1 cellular context compared by ENCODE assay signal in the genomic region with DNA sequence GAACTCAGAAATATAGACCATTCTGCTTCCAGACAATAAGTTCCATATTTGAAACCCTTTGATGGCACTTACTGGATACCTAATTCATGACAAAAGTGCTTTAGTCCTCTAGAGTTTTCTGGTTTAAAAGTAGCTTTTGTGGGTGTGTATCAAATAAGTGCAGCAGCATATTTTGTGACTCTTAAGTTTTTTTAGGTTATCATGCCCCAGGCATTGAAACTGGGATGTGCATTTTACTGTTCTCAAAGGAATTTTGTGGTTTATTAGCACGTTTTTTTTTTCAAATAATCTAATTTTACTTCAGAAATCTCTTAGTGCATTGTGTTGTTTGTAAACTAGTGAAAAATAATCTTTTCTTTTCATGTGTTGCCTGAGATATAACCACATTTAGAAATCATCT.
TF ChIP-seq lines count a peak whose summit lies in the region.

No MANE protein-coding gene starts in this region.

TF ChIP-seq in GM23338, 12 proteins besides CTCF, POLR2A, EP300 and RAD21:
- TF ChIP-seq, protein P1, sequence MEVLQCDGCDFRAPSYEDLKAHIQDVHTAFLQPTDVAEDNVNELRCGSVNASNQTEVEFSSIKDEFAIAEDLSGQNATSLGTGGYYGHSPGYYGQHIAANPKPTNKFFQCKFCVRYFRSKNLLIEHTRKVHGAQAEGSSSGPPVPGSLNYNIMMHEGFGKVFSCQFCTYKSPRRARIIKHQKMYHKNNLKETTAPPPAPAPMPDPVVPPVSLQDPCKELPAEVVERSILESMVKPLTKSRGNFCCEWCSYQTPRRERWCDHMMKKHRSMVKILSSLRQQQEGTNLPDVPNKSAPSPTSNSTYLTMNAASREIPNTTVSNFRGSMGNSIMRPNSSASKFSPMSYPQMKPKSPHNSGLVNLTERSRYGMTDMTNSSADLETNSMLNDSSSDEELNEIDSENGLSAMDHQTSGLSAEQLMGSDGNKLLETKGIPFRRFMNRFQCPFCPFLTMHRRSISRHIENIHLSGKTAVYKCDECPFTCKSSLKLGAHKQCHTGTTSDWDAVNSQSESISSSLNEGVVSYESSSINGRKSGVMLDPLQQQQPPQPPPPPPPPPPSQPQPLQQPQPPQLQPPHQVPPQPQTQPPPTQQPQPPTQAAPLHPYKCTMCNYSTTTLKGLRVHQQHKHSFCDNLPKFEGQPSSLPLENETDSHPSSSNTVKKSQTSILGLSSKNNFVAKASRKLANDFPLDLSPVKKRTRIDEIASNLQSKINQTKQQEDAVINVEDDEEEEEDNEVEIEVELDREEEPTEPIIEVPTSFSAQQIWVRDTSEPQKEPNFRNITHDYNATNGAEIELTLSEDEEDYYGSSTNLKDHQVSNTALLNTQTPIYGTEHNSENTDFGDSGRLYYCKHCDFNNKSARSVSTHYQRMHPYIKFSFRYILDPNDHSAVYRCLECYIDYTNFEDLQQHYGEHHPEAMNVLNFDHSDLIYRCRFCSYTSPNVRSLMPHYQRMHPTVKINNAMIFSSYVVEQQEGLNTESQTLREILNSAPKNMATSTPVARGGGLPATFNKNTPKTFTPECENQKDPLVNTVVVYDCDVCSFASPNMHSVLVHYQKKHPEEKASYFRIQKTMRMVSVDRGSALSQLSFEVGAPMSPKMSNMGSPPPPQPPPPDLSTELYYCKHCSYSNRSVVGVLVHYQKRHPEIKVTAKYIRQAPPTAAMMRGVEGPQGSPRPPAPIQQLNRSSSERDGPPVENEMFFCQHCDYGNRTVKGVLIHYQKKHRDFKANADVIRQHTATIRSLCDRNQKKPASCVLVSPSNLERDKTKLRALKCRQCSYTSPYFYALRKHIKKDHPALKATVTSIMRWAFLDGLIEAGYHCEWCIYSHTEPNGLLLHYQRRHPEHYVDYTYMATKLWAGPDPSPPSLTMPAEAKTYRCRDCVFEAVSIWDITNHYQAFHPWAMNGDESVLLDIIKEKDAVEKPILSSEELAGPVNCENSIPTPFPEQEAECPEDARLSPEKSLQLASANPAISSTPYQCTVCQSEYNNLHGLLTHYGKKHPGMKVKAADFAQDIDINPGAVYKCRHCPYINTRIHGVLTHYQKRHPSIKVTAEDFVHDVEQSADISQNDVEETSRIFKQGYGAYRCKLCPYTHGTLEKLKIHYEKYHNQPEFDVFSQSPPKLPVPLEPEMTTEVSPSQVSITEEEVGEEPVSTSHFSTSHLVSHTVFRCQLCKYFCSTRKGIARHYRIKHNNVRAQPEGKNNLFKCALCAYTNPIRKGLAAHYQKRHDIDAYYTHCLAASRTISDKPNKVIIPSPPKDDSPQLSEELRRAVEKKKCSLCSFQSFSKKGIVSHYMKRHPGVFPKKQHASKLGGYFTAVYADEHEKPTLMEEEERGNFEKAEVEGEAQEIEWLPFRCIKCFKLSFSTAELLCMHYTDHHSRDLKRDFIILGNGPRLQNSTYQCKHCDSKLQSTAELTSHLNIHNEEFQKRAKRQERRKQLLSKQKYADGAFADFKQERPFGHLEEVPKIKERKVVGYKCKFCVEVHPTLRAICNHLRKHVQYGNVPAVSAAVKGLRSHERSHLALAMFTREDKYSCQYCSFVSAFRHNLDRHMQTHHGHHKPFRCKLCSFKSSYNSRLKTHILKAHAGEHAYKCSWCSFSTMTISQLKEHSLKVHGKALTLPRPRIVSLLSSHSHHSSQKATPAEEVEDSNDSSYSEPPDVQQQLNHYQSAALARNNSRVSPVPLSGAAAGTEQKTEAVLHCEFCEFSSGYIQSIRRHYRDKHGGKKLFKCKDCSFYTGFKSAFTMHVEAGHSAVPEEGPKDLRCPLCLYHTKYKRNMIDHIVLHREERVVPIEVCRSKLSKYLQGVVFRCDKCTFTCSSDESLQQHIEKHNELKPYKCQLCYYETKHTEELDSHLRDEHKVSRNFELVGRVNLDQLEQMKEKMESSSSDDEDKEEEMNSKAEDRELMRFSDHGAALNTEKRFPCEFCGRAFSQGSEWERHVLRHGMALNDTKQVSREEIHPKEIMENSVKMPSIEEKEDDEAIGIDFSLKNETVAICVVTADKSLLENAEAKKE (CRISPR knock-in tag; IDR thresholded peaks at IDR 0.05), result no peak
- TF ChIP-seq, protein P2, sequence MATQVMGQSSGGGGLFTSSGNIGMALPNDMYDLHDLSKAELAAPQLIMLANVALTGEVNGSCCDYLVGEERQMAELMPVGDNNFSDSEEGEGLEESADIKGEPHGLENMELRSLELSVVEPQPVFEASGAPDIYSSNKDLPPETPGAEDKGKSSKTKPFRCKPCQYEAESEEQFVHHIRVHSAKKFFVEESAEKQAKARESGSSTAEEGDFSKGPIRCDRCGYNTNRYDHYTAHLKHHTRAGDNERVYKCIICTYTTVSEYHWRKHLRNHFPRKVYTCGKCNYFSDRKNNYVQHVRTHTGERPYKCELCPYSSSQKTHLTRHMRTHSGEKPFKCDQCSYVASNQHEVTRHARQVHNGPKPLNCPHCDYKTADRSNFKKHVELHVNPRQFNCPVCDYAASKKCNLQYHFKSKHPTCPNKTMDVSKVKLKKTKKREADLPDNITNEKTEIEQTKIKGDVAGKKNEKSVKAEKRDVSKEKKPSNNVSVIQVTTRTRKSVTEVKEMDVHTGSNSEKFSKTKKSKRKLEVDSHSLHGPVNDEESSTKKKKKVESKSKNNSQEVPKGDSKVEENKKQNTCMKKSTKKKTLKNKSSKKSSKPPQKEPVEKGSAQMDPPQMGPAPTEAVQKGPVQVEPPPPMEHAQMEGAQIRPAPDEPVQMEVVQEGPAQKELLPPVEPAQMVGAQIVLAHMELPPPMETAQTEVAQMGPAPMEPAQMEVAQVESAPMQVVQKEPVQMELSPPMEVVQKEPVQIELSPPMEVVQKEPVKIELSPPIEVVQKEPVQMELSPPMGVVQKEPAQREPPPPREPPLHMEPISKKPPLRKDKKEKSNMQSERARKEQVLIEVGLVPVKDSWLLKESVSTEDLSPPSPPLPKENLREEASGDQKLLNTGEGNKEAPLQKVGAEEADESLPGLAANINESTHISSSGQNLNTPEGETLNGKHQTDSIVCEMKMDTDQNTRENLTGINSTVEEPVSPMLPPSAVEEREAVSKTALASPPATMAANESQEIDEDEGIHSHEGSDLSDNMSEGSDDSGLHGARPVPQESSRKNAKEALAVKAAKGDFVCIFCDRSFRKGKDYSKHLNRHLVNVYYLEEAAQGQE (IDR thresholded peaks at IDR 0.05; ENCODE audit: unreplicated experiment), result no peak
- no peak for TF ChIP-seq ZNF331 (CRISPR knock-in tag; IDR thresholded peaks at IDR 0.05; ENCODE audit: low read depth)
- no peak for TF ChIP-seq ZNF114 (CRISPR knock-in tag; IDR thresholded peaks at IDR 0.05)
- no peak for TF ChIP-seq POLR2AphosphoS5 (IDR thresholded peaks at IDR 0.05; ENCODE audit: low read depth)
- no peak for TF ChIP-seq JUNB (IDR thresholded peaks at IDR 0.05; ENCODE audit: unreplicated experiment)
- no peak for TF ChIP-seq NANOG (IDR thresholded peaks at IDR 0.05; ENCODE audit: borderline replicate concordance)
- TF ChIP-seq, protein P3, sequence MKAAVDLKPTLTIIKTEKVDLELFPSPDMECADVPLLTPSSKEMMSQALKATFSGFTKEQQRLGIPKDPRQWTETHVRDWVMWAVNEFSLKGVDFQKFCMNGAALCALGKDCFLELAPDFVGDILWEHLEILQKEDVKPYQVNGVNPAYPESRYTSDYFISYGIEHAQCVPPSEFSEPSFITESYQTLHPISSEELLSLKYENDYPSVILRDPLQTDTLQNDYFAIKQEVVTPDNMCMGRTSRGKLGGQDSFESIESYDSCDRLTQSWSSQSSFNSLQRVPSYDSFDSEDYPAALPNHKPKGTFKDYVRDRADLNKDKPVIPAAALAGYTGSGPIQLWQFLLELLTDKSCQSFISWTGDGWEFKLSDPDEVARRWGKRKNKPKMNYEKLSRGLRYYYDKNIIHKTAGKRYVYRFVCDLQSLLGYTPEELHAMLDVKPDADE (IDR thresholded peaks at IDR 0.05), result no peak
- TF ChIP-seq STAT1 (IDR thresholded peaks at IDR 0.05; ENCODE audit: unreplicated experiment), result no peak
- no peak for TF ChIP-seq CREB1 (CRISPR knock-in tag; IDR thresholded peaks at IDR 0.05; ENCODE audit: low read depth)
- TF ChIP-seq EZH2phosphoT487 (IDR thresholded peaks at IDR 0.05; ENCODE audit: unreplicated experiment), result no peak
- no peak for TF ChIP-seq EZH2 (IDR thresholded peaks at IDR 0.05; ENCODE audit: low read depth, unreplicated experiment)
TF ChIP-seq in GM23338: peak in this region for 0.
